ENCODE assay signal across 8 cellular contexts in the genomic region with DNA sequence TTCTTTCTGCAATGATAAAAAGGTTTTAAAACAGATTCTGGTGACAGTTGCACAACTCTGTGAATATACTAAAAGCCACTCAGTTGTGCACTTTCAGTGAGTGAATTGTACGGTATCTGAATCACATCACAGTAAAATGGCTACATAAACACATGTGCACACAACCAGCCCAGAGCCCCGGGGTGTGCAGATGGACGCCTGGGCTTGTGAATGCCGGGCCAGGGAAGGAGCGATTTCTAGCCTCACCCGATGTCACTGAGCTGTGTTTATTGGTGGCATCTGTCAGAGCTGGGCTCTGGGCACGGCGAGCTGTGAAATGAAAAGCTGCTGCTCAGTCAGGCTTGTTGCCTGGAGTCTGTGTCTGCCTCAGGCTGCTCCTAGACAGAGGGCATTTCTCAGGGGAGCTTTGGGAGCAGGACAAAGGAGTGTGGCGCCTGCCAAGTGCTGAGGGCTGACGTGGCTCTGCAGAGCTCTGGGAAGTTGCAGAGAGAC. TPM values are rescaled to one million over a fixed set of nuclear protein-coding genes. Genes with fewer than 3 reads are reported as not detected.
A peak's percentile ranks its signal among the peaks of the same experiment; 100 is the strongest.
DNase-seq lines count a peak whose midpoint lies in the region; TF ChIP-seq lines count a peak whose summit lies in the region.
"Had no signal": no experiment of that assay in that cellular context is flagged by ENCODE, and none has a peak within 500 bp of the region (broad histone marks: within the 10 kb centered on the region; RNA-seq: fewer than 3 reads in every experiment).

No MANE protein-coding gene starts in this region.

- intact Hi-C loops in lower leg skin (cut with DNase I; ENCODE audit: low total_unique reads), result no loop called here

- TF ChIP-seq CTCF in chondrocyte (IDR thresholded peaks at IDR 0.05), result no peak
- no peak for TF ChIP-seq CTCF in lower leg skin (IDR thresholded peaks at IDR 0.05)

- no peak overlapping the region for H3K4me3 Mint-ChIP-seq in chondrocyte (ENCODE audit: unreplicated experiment)

- peaks cover 17% of the 10 kb centered on the region for H3K4me1 Mint-ChIP-seq in chondrocyte (ENCODE audit: low read depth)

- no peaks in the 10 kb centered on the region for H3K27me3 Mint-ChIP-seq in chondrocyte (ENCODE audit: low read depth)

- peak overlapping the region; percentile 24 for H3K27ac ChIP-seq in urinary bladder (ENCODE audit: low read depth)
- H3K27ac ChIP-seq: SK-N-MC had no signal

- H3K36me3 Mint-ChIP-seq in chondrocyte (ENCODE audit: low read depth), result no peaks in the 10 kb centered on the region

- H3K4me3 ChIP-seq in urinary bladder (ENCODE audit: low read depth, low read length) (no peak overlapping the region), lower leg skin (ENCODE audit: low read depth, poor library complexity, severe bottlenecking) (no peak overlapping the region)
- H3K4me3 ChIP-seq: SK-N-MC had no signal

- no peaks in the 10 kb centered on the region for H3K4me1 ChIP-seq in urinary bladder (ENCODE audit: insufficient read depth)

- no peak for TF ChIP-seq POLR2A in lower leg skin (IDR thresholded peaks at IDR 0.05)

- H3K27ac Mint-ChIP-seq in chondrocyte (ENCODE audit: unreplicated experiment), result peak overlapping the region; percentile 90

- DNase-seq in NCI-H1694 treated with DMSO at 0.1 percent for 48 hours (lab: John Stamatoyannopoulos, UW) (peak; percentile 97), chondrocyte (ENCODE audit: low spot score) (no peak), medulla oblongata (ENCODE audit: extremely low spot score) (peak; percentile 85), SW480 (ENCODE audit: low spot score) (no peak), lower leg skin (ENCODE audit: low spot score in 2 of 2) (no peak)
- no peak for DNase-seq in stimulated activated CD4-positive, alpha-beta T cell treated with anti-CD3 and anti-CD28 coated beads, Interleukin-4, amount 100 ng/mL, for 4 hours

- 20% methylated on average over 10 of the region's 10 CpGs for WGBS in urinary bladder
- WGBS in lower leg skin, 2 donors, result 48 to 49% methylated on average over 10 of the region's 10 CpGs

- H3K36me3 ChIP-seq in urinary bladder (ENCODE audit: insufficient read depth), result no peaks in the 10 kb centered on the region

- no peaks in the 10 kb centered on the region for H3K9me3 Mint-ChIP-seq in chondrocyte (ENCODE audit: low read depth)

RNA-seq across cellular contexts. Expression of a gene that starts 25.9 kb away (rescaled TPM):
- 9.6 to 14.1 TPM (median 10.8 TPM) in 3 replicates for total RNA-seq in chondrocyte
- total RNA-seq in urinary bladder, result 11.7 TPM
- 7.9 TPM for polyA plus RNA-seq in urinary bladder
- total RNA-seq in lower leg skin, result 10 to 100 TPM in 2 of 4 donors, 1 to 10 TPM in 2; 5.4 to 24.1 (median 9.9) TPM

RNA-seq across cellular contexts. Expression of a gene that starts 36.2 kb away (rescaled TPM):
- total RNA-seq in chondrocyte (18.8 to 19.7 TPM (median 19.4 TPM) in 3 replicates), urinary bladder (4.3 TPM), lower leg skin (10 to 100 TPM; 10.1 to 15.0 (median 11.6) TPM)
- 25.3 TPM for polyA plus RNA-seq in urinary bladder

RNA-seq across cellular contexts. Expression of a gene that starts 55.0 kb away (rescaled TPM):
- 15.3 to 16.6 TPM (median 15.6 TPM) in 3 replicates for total RNA-seq in chondrocyte
- total RNA-seq in urinary bladder, result 11.5 TPM
- 6.1 TPM for polyA plus RNA-seq in urinary bladder
- 1 to 10 TPM; 3.5 to 7.2 (median 5.1) TPM for total RNA-seq in lower leg skin

Comparison
In these comparisons a context has a peak if more than half of its experiments do, and no peak if none do; other contexts are left out.
1. DNase-seq: peak in NCI-H1694 treated with DMSO at 0.1 percent for 48 hours (single experiment) and medulla oblongata (single experiment); none in chondrocyte (single experiment), SW480 (single experiment), lower leg skin (0 of 2) and stimulated activated CD4-positive, alpha-beta T cell treated with anti-CD3 and anti-CD28 coated beads, Interleukin-4, amount 100 ng/mL, for 4 hours (0 of 2).